In genomic region chr14:102554835-102555819, GRCh38 we compare ENCODE assay signal across 8 cellular contexts. TPM values are rescaled to one million over a fixed set of nuclear protein-coding genes. Genes with fewer than 3 reads are reported as not detected.
DNase-seq lines count a peak whose midpoint lies in the region; ATAC-seq, FAIRE-seq and TF ChIP-seq lines count a peak whose summit lies in the region.

No MANE protein-coding gene starts in this region.

- CTCF ChIA-PET in activated naive CD4-positive, alpha-beta T cell treated with anti-CD3 and anti-CD28 coated beads for 36 hours (lab: Charles Lee) = no interaction called here

- peak overlapping the region; percentile 52 for H3K4me3 Mint-ChIP-seq in activated naive CD4-positive, alpha-beta T cell treated with anti-CD3 and anti-CD28 coated beads for 36 hours

- FAIRE-seq in D721Med (lab: Jason Lieb, UNC) = no peak

- H3K27me3 ChIP-seq in OCI-LY1 (ENCODE audit: insufficient read depth, low read length) (no peaks in the 10 kb centered on the region), left ventricle myocardium inferior (ENCODE audit: low read depth) (peaks cover under 1% of the 10 kb centered on the region)

- no peak overlapping the region for H3K27ac ChIP-seq in OCI-LY1 (ENCODE audit: low read depth, low read length, poor library complexity, severe bottlenecking)
- peak overlapping the region; percentile 52 for H3K27ac ChIP-seq in left ventricle myocardium inferior (replicated peaks)

- TF ChIP-seq CTCF in OCI-LY1 (IDR thresholded peaks at IDR 0.05; ENCODE audit: low read length) (no peak), left ventricle myocardium inferior (IDR thresholded peaks at IDR 0.05; ENCODE audit: borderline replicate concordance) (no peak), D721Med (IDR thresholded peaks at IDR 0.05; ENCODE audit: insufficient read depth, missing control alignments) (no peak)

- H3K9me3 Mint-ChIP-seq in activated naive CD4-positive, alpha-beta T cell treated with anti-CD3 and anti-CD28 coated beads for 36 hours = no peaks in the 10 kb centered on the region

- no peaks in the 10 kb centered on the region for H3K27me3 Mint-ChIP-seq in activated naive CD4-positive, alpha-beta T cell treated with anti-CD3 and anti-CD28 coated beads for 36 hours (ENCODE audit: low read depth)

- no peak overlapping the region for H2AFZ ChIP-seq in OCI-LY1 (ENCODE audit: low read length)

- peak; percentile 56 for DNase-seq in activated naive CD4-positive, alpha-beta T cell treated with anti-CD3 and anti-CD28 coated beads for 36 hours
- DNase-seq in left ventricle myocardium inferior = peak; percentile 44
- peak; percentile 70 for DNase-seq in sciatic nerve (ENCODE audit: low spot score)
- DNase-seq in NCI-H82 (lab: John Stamatoyannopoulos, UW) = no peak
- no peak for DNase-seq in D721Med (ENCODE audit: insufficient read length, low spot score)
- DNase-seq in NAMALWA (ENCODE audit: low spot score) = no peak

- H3K27ac Mint-ChIP-seq in activated naive CD4-positive, alpha-beta T cell treated with anti-CD3 and anti-CD28 coated beads for 36 hours = no peak overlapping the region

- no peaks in the 10 kb centered on the region for H3K36me3 Mint-ChIP-seq in activated naive CD4-positive, alpha-beta T cell treated with anti-CD3 and anti-CD28 coated beads for 36 hours (ENCODE audit: low read depth)

- no peaks in the 10 kb centered on the region for H3K4me1 Mint-ChIP-seq in activated naive CD4-positive, alpha-beta T cell treated with anti-CD3 and anti-CD28 coated beads for 36 hours (ENCODE audit: low read depth)

- H3K4me3 ChIP-seq in OCI-LY1 (ENCODE audit: low read depth, low read length, poor library complexity, severe bottlenecking) = peak overlapping the region; percentile 58
- peak overlapping the region; percentile 85 for H3K4me3 ChIP-seq in left ventricle myocardium inferior

- no peaks in the 10 kb centered on the region for H3K9me2 ChIP-seq in OCI-LY1 (ENCODE audit: low read depth, low read length)

- H3K4me2 ChIP-seq in OCI-LY1 (ENCODE audit: low read length) = peak overlapping the region; percentile 66

- H3K36me3 ChIP-seq in OCI-LY1 (ENCODE audit: insufficient read depth, low read length) (no peaks in the 10 kb centered on the region), left ventricle myocardium inferior (no peaks in the 10 kb centered on the region)

- H3K9me3 ChIP-seq in OCI-LY1 (ENCODE audit: low read length) = no peaks in the 10 kb centered on the region
- H3K9me3 ChIP-seq in left ventricle myocardium inferior (replicated peaks) = no peaks in the 10 kb centered on the region

- H3K79me2 ChIP-seq in OCI-LY1 (ENCODE audit: insufficient read depth, low read length) = no peaks in the 10 kb centered on the region

- intact Hi-C loops in activated naive CD4-positive, alpha-beta T cell treated with anti-CD3 and anti-CD28 coated beads for 36 hours (cut with micrococcal nuclease) = loop anchor here (2.0 to 5.0 kb wide), 2 partner anchors 14 to 37 kb away; partner anchors contain the start of gene RCOR1
- intact Hi-C loops in left ventricle myocardium inferior (cut with micrococcal nuclease) = no loop called here
- intact Hi-C loops in sciatic nerve (cut with DNase I) = no loop called here

- H4K20me1 ChIP-seq in OCI-LY1 (ENCODE audit: insufficient read depth, low read length) = no peaks in the 10 kb centered on the region

- H3K9ac ChIP-seq in OCI-LY1 (ENCODE audit: low read length) = peak overlapping the region; percentile 58

- H3K4me1 ChIP-seq in OCI-LY1 (ENCODE audit: insufficient read depth, low read length, severe bottlenecking) (peaks cover 14% of the 10 kb centered on the region), left ventricle myocardium inferior (peaks cover 10% of the 10 kb centered on the region)

- ATAC-seq in GM19035 (IDR thresholded peaks at IDR 0.05; ENCODE audit: unreplicated experiment) (peak; percentile 59), sciatic nerve (peak; percentile 70)

- no peaks in the 10 kb centered on the region for H3F3A ChIP-seq in OCI-LY1 (ENCODE audit: insufficient read depth, low read length)

RNA-seq across cellular contexts. Expression of gene RCOR1, which starts 37.3 kb away (rescaled TPM):
- 10 to 100 TPM; 11.9 to 12.2 TPM for total RNA-seq in activated naive CD4-positive, alpha-beta T cell treated with anti-CD3 and anti-CD28 coated beads for 36 hours
- total RNA-seq in left ventricle myocardium inferior (11.0 TPM), sciatic nerve (19.9 TPM)

RNA-seq across cellular contexts. Expression of gene ANKRD9, which starts 45.6 kb away (rescaled TPM):
- total RNA-seq in activated naive CD4-positive, alpha-beta T cell treated with anti-CD3 and anti-CD28 coated beads for 36 hours = 10 to 100 TPM; 11.5 to 13.3 TPM
- total RNA-seq in left ventricle myocardium inferior (158 TPM), sciatic nerve (16.0 TPM)

Comparison
In these comparisons a context has a peak if more than half of its experiments do, and no peak if none do; other contexts are left out.
1. DNase-seq: peak in activated naive CD4-positive, alpha-beta T cell treated with anti-CD3 and anti-CD28 coated beads for 36 hours (single experiment), left ventricle myocardium inferior (single experiment) and sciatic nerve (single experiment); none in NCI-H82 (single experiment), D721Med (single experiment) and NAMALWA (single experiment).